ENCODE assay signal across 14 cellular contexts in the genomic region with DNA sequence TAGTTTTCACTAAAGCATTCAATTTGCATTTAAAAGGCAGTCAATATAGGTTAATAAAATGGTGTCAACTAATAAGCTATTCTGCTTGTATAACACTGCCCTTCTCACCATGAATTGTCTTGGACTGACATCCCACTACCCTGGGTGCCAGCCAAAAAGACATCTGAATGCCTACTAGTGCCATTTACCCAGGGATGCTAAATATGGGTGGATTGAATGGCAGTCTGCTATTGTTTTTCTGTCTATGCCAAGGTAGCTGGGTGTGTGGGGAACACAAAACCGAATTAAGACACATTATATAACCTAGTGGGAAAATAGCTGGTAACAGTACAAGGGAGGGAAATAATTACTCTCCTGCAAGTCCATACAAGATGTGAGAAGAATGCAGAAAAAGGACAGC.
DNase-seq lines count a peak whose midpoint lies in the region; ATAC-seq and TF ChIP-seq lines count a peak whose summit lies in the region.
"Had no signal": no experiment of that assay in that cellular context is flagged by ENCODE, and none has a peak within 500 bp of the region (broad histone marks: within the 10 kb centered on the region; RNA-seq: fewer than 3 reads in every experiment).

No MANE protein-coding gene starts in this region.

- TF ChIP-seq CTCF in epithelial cell of esophagus (IDR thresholded peaks at IDR 0.05; ENCODE audit: insufficient read depth, low read depth, low read length, missing control alignments) = no peak

- in situ Hi-C loops in G401 (cut with HindIII; ENCODE audit: low sequenced_read_pairs) = no loop called here

- no peak for ATAC-seq in GM19455 (IDR thresholded peaks at IDR 0.05; ENCODE audit: unreplicated experiment)
- ATAC-seq: GM23338 had no signal

- DNase-seq in NCI-H1694 treated with DMSO at 0.1 percent for 48 hours (lab: John Stamatoyannopoulos, UW) = peak; percentile 34
- DNase-seq in NCI-H1694 (lab: John Stamatoyannopoulos, UW) = no peak
- DNase-seq in G401 (ENCODE audit: low spot score) = peak; percentile 96
- DNase-seq in NCI-H69 (lab: John Stamatoyannopoulos, UW) = peak; percentile 79
- DNase-seq in epithelial cell of esophagus (ENCODE audit: low read depth) = peak; percentile 24
- DNase-seq in SKM-1 (lab: John Stamatoyannopoulos, UW; ENCODE audit: unreplicated experiment) = no peak
- DNase-seq in stimulated activated CD4-positive, alpha-beta T cell treated with anti-CD3 and anti-CD28 coated beads, Interleukin-12 subunit alpha, Interleukin-12 subunit beta, amount 100 ng/mL, for 4 hours = no peak
- DNase-seq: ACHN; BE2C; CD4-positive, alpha-beta memory T cell; DMS53; H7 had no signal

- H3K4me3 ChIP-seq in epithelial cell of esophagus (ENCODE audit: low read length) = no peak overlapping the region
- H3K4me3 ChIP-seq: GM23338 had no signal

Comparison
In these comparisons a context has a peak if more than half of its experiments do, and no peak if none do; other contexts are left out.
1. DNase-seq: peak in NCI-H1694 treated with DMSO at 0.1 percent for 48 hours (single experiment), G401 (single experiment), NCI-H69 (single experiment) and epithelial cell of esophagus (single experiment); none in NCI-H1694 (single experiment), SKM-1 (single experiment) and stimulated activated CD4-positive, alpha-beta T cell treated with anti-CD3 and anti-CD28 coated beads, Interleukin-12 subunit alpha, Interleukin-12 subunit beta, amount 100 ng/mL, for 4 hours (single experiment).